1 cellular context compared by ENCODE assay signal in the genomic region with DNA sequence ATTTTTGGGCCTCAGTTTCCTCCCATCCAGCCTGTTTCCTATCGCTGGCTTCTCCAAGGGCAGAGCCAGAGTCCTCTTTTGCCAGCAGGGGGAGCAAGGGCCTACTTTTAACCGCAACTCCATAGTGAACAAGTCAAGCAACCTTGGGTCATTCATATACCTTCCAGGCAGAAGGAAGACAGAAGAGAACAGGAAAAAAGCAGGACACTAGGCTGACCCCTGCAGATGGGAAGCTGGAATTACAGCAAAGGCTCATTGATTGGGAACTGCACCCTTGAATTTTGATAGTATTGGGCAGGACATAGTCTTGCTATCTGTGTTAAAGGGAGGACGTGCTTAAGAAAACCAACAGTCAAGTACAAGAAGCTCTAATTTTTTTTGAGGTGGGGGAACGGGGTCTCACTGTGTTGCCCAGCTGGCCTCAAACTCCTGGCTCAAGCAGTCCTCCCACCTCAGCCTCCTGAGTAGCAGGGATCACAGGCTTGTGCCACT.
TF ChIP-seq lines count a peak whose summit lies in the region.

No MANE protein-coding gene starts in this region.

TF ChIP-seq in HCT116, 20 proteins besides CTCF, POLR2A, EP300 and RAD21 (continued from another document):
- TF ChIP-seq, protein P1, sequence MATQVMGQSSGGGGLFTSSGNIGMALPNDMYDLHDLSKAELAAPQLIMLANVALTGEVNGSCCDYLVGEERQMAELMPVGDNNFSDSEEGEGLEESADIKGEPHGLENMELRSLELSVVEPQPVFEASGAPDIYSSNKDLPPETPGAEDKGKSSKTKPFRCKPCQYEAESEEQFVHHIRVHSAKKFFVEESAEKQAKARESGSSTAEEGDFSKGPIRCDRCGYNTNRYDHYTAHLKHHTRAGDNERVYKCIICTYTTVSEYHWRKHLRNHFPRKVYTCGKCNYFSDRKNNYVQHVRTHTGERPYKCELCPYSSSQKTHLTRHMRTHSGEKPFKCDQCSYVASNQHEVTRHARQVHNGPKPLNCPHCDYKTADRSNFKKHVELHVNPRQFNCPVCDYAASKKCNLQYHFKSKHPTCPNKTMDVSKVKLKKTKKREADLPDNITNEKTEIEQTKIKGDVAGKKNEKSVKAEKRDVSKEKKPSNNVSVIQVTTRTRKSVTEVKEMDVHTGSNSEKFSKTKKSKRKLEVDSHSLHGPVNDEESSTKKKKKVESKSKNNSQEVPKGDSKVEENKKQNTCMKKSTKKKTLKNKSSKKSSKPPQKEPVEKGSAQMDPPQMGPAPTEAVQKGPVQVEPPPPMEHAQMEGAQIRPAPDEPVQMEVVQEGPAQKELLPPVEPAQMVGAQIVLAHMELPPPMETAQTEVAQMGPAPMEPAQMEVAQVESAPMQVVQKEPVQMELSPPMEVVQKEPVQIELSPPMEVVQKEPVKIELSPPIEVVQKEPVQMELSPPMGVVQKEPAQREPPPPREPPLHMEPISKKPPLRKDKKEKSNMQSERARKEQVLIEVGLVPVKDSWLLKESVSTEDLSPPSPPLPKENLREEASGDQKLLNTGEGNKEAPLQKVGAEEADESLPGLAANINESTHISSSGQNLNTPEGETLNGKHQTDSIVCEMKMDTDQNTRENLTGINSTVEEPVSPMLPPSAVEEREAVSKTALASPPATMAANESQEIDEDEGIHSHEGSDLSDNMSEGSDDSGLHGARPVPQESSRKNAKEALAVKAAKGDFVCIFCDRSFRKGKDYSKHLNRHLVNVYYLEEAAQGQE (IDR thresholded peaks at IDR 0.05; ENCODE audit: low read depth), result no peak
